ENCODE assay signal across 16 cellular contexts in genomic region chr2:51717318-51717717, GRCh38.
DNase-seq lines count a peak whose midpoint lies in the region; ATAC-seq and TF ChIP-seq lines count a peak whose summit lies in the region.
"Had no signal": no experiment of that assay in that cellular context is flagged by ENCODE, and none has a peak within 500 bp of the region (broad histone marks: within the 10 kb centered on the region; RNA-seq: fewer than 3 reads in every experiment).

No MANE protein-coding gene starts in this region.

- H3K36me3 ChIP-seq in mucosa of descending colon (ENCODE audit: low read depth): no peaks in the 10 kb centered on the region
- H3K36me3 ChIP-seq: gastroesophageal sphincter had no signal

- H3K4me1 ChIP-seq in mucosa of descending colon (ENCODE audit: low read depth): no peaks in the 10 kb centered on the region
- H3K4me1 ChIP-seq: gastroesophageal sphincter, parathyroid adenoma had no signal

- intact Hi-C loops in mucosa of descending colon (cut with DNase I, micrococcal nuclease): no loop called here
- intact Hi-C loops in cardiac septum (cut with DNase I): no loop called here

- TF ChIP-seq CTCF in epithelial cell of esophagus (IDR thresholded peaks at IDR 0.05; ENCODE audit: insufficient read depth, low read depth, low read length, missing control alignments) (no peak), mucosa of descending colon (IDR thresholded peaks at IDR 0.05) (no peak)

- H3K9me3 ChIP-seq in mucosa of descending colon: no peaks in the 10 kb centered on the region

- DNase-seq in DMS53 treated with DMSO at 0.1 percent for 48 hours (lab: John Stamatoyannopoulos, UW; ENCODE audit: unreplicated experiment): peak; percentile 27
- DNase-seq in NCI-H460 (ENCODE audit: extremely low read depth, low read depth): peak; percentile 78
- DNase-seq in epithelial cell of esophagus (ENCODE audit: low read depth): peak; percentile 75
- DNase-seq in mucosa of descending colon: no peak
- no peak for DNase-seq in putamen (ENCODE audit: low spot score)
- DNase-seq in NCI-H1436 treated with DMSO at 0.1 percent for 48 hours (lab: John Stamatoyannopoulos, UW): no peak
- no peak for DNase-seq in cardiac septum (ENCODE audit: low spot score)
- DNase-seq: activated CD4-positive, alpha-beta T cell treated with anti-CD3 and anti-CD28 coated beads for 48 hours; activated T-cell treated with anti-CD3 and anti-CD28 coated beads, Interleukin-2, amount 50 U/mL, for 48 hours; dorsolateral prefrontal cortex; NCI-H82; stimulated activated CD4-positive, alpha-beta T cell treated with anti-CD3 and anti-CD28 coated beads, Interleukin-15, amount 100 ng/mL, for 24 hours had no signal

- ATAC-seq in mucosa of descending colon (peak; percentile 99), HG03378 (IDR thresholded peaks at IDR 0.05; ENCODE audit: unreplicated experiment) (no peak)
- ATAC-seq: gastroesophageal sphincter, Right ventricle myocardium inferior had no signal

- H3K4me3 ChIP-seq in epithelial cell of esophagus (ENCODE audit: low read length): no peak overlapping the region
- no peak overlapping the region for H3K4me3 ChIP-seq in mucosa of descending colon
- H3K4me3 ChIP-seq: dorsolateral prefrontal cortex, gastroesophageal sphincter had no signal

Comparison
In these comparisons a context has a peak if more than half of its experiments do, and no peak if none do; other contexts are left out.
1. DNase-seq: peak in DMS53 treated with DMSO at 0.1 percent for 48 hours (single experiment), NCI-H460 (single experiment) and epithelial cell of esophagus (single experiment); none in mucosa of descending colon (0 of 3), putamen (single experiment), NCI-H1436 treated with DMSO at 0.1 percent for 48 hours (single experiment) and cardiac septum (single experiment).